ENCODE assay signal across 8 cellular contexts in the genomic region with DNA sequence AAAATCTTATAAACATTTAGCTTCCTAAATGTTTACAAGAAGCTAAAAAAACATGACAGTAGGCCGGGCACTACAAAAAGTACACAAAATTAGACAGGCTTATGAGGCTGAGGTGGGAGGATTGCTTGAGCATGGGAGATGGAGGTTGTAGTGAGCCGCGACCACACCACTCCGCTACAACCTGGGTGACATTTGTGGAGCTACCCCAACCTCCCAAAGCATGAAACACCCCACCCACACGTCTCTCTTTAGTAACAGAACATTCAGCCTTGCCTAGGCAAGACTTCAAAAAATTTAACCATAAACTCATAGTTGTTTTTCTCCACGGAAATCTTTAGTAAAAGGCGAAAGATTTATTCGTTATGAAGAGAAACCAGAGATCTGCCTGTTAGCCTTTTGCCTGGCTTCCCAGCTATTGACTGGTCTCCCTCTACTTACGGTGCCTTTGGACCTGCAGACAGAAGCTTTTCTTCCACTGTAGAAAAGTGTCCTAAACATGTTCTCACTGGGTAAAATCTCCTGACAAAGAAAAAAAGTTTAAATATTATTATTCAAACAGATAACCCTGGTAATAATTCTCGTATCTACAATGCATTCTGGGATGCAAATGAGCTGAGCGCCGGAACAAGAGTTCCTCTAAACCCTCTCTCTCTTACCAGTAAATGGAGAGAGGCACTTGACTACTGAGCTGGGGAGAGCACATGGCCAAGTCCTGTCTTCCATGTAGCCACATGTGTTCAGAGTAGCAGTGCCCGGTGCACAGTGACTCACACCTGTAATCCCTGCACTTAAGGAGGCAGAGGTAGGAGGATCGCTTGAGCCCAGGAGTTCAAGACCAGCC. TPM values are rescaled to one million over a fixed set of nuclear protein-coding genes. Genes with fewer than 3 reads are reported as not detected.
DNase-seq lines count a peak whose midpoint lies in the region; ATAC-seq and TF ChIP-seq lines count a peak whose summit lies in the region.

No MANE protein-coding gene starts in this region.

- H3K36me3 ChIP-seq in CD4-positive, alpha-beta memory T cell (ENCODE audit: insufficient read depth, low read length): no peaks in the 10 kb centered on the region
- H3K36me3 ChIP-seq in upper lobe of left lung: no peaks in the 10 kb centered on the region

- TF ChIP-seq POLR2A in upper lobe of left lung (IDR thresholded peaks at IDR 0.05): peak; percentile 50 to 96 (median 88)

- DNase-seq in CD4-positive, alpha-beta memory T cell: peak; percentile 77 to 85 (median 79)
- DNase-seq in NCI-H748 (lab: John Stamatoyannopoulos, UW; ENCODE audit: unreplicated experiment) (peak; percentile 95), epithelial cell of proximal tubule (ENCODE audit: low read depth) (peak; percentile 65), nephron progenitor cell (no peak), upper lobe of left lung (peak in 1 of 2 donors; percentile 91)
- peak; percentile 69 to 78 for DNase-seq in activated CD4-positive, alpha-beta T cell treated with anti-CD3 and anti-CD28 coated beads, Interleukin-2, amount 50 U/mL, for 4 hours

- H3K9me3 Mint-ChIP-seq in CD4-positive, alpha-beta memory T cell: no peaks in the 10 kb centered on the region
- no peaks in the 10 kb centered on the region for H3K9me3 Mint-ChIP-seq in nephron progenitor cell

- CTCF ChIA-PET in CD4-positive, alpha-beta memory T cell (lab: Charles Lee; ENCODE audit: partially characterized antibody): interaction anchor here (0.6 to 12.0 kb wide), 10 partner anchors 9 to 771 kb away, joined by 3 to 175 read pairs (median 5); partner anchors contain the start of genes BEST4, BTBD19 and RNU5D-1

- H3K27ac Mint-ChIP-seq in CD4-positive, alpha-beta memory T cell: peak overlapping the region; percentile 89 to 97 (median 94)
- peak overlapping the region; percentile 99 for H3K27ac Mint-ChIP-seq in nephron progenitor cell

- peaks cover 50 to 74% (median 62%) of the 10 kb centered on the region in 4 donors for H3K4me1 Mint-ChIP-seq in CD4-positive, alpha-beta memory T cell
- H3K4me1 Mint-ChIP-seq in nephron progenitor cell: peaks cover 37% of the 10 kb centered on the region

- peak; percentile 72 for ATAC-seq in GM19324 (IDR thresholded peaks at IDR 0.05; ENCODE audit: low FRiP score, unreplicated experiment)
- ATAC-seq in HG03342 (IDR thresholded peaks at IDR 0.05; ENCODE audit: unreplicated experiment): peak; percentile 69
- peak; percentile 87 to 93 for ATAC-seq in upper lobe of left lung (ENCODE audit: low FRiP score in 2 of 2)

- H3K36me3 Mint-ChIP-seq in CD4-positive, alpha-beta memory T cell: peaks cover 0 to 2% of the 10 kb centered on the region in 2 donors
- H3K36me3 Mint-ChIP-seq in nephron progenitor cell (ENCODE audit: low read depth): no peaks in the 10 kb centered on the region

- TF ChIP-seq EP300 in upper lobe of left lung (IDR thresholded peaks at IDR 0.05): peak in 1 of 4 donors; percentile 27

- peaks cover 58% of the 10 kb centered on the region for H3K4me1 ChIP-seq in CD4-positive, alpha-beta memory T cell (ENCODE audit: insufficient read depth, low read length)
- peaks cover 0 to 27% (median 4%) of the 10 kb centered on the region in 4 donors for H3K4me1 ChIP-seq in upper lobe of left lung

- TF ChIP-seq CTCF in epithelial cell of proximal tubule (conservative IDR thresholded peaks at IDR 0.05; ENCODE audit: low read depth, low read length) (no peak), nephron progenitor cell (IDR thresholded peaks at IDR 0.05) (no peak), upper lobe of left lung (IDR thresholded peaks at IDR 0.05) (no peak)

- H3K27me3 Mint-ChIP-seq in CD4-positive, alpha-beta memory T cell: no peaks in the 10 kb centered on the region
- H3K27me3 Mint-ChIP-seq in nephron progenitor cell (ENCODE audit: low read depth, poor library complexity): peaks cover 7% of the 10 kb centered on the region

- intact Hi-C loops in CD4-positive, alpha-beta memory T cell (cut with micrococcal nuclease): loop anchor here (1.0 kb wide), 1 partner anchor 10 kb away; the partner anchor contains the start of gene RNU5D-1

- H3K4me3 Mint-ChIP-seq in CD4-positive, alpha-beta memory T cell: peak overlapping the region; percentile 57 to 87 (median 80)
- no peak overlapping the region for H3K4me3 Mint-ChIP-seq in nephron progenitor cell

- peak overlapping the region; percentile 51 for H3K27ac ChIP-seq in CD4-positive, alpha-beta memory T cell (ENCODE audit: low read depth, low read length)
- peak overlapping the region; percentile 29 to 72 (median 68) for H3K27ac ChIP-seq in upper lobe of left lung

- no peaks in the 10 kb centered on the region for H3K9me3 ChIP-seq in CD4-positive, alpha-beta memory T cell (ENCODE audit: control insufficient read depth in 1 of 2, low read length in 2 of 2)
- no peaks in the 10 kb centered on the region for H3K9me3 ChIP-seq in upper lobe of left lung

- no peak overlapping the region for H3K4me3 ChIP-seq in CD4-positive, alpha-beta memory T cell (ENCODE audit: low read length in 2 of 2)
- H3K4me3 ChIP-seq in epithelial cell of proximal tubule (ENCODE audit: low read depth, low read length): no peak overlapping the region
- H3K4me3 ChIP-seq in upper lobe of left lung: no peak overlapping the region

- WGBS in upper lobe of left lung, 2 donors: 23 to 44% methylated on average over 14 of the region's 14 CpGs

- no peaks in the 10 kb centered on the region for H3K27me3 ChIP-seq in CD4-positive, alpha-beta memory T cell (ENCODE audit: insufficient read depth, low read length)
- H3K27me3 ChIP-seq in upper lobe of left lung: no peaks in the 10 kb centered on the region

- POLR2A ChIA-PET in CD4-positive, alpha-beta memory T cell (lab: Charles Lee; ENCODE audit: partially characterized antibody): interaction anchor here (0.5 to 8.6 kb wide), 41 partner anchors 9 to 965 kb away, joined by 3 to 182 read pairs (median 6); partner anchors contain the start of genes ARMH1, BTBD19, CCDC163 and DMAP1

RNA-seq across cellular contexts. Expression of gene RNU5D-1, which starts 9.2 kb away (rescaled TPM):
- not detected for total RNA-seq in CD4-positive, alpha-beta memory T cell
- not detected for polyA plus RNA-seq in CD4-positive, alpha-beta memory T cell
- total RNA-seq in epithelial cell of proximal tubule (not detected in 2 replicates), upper lobe of left lung (not detected)

RNA-seq across cellular contexts. Expression of gene KIF2C, which starts 17.9 kb away (rescaled TPM):
- 1 to 10 TPM; 1.4 to 1.5 TPM for total RNA-seq in CD4-positive, alpha-beta memory T cell
- polyA plus RNA-seq in CD4-positive, alpha-beta memory T cell: under 1 TPM in 1 of 2 donors, not detected in 1; 0.16 TPM
- total RNA-seq in epithelial cell of proximal tubule: 72.8 and 88.2 TPM in 2 replicates
- 1 to 10 TPM in 5 of 6 donors, not detected in 1; 1.5 to 2.7 (median 2.6) TPM for total RNA-seq in upper lobe of left lung

RNA-seq across cellular contexts. Expression of gene ARMH1, which starts 47.2 kb away (rescaled TPM):
- total RNA-seq in CD4-positive, alpha-beta memory T cell: 10 to 100 TPM; 64.0 to 74.5 TPM
- polyA plus RNA-seq in CD4-positive, alpha-beta memory T cell: 10 to 100 TPM; 26.0 to 30.4 TPM
- total RNA-seq in epithelial cell of proximal tubule (not detected in 2 replicates), upper lobe of left lung (10 to 100 TPM in 4 of 6 donors, 1 to 10 TPM in 2; 4.6 to 29.3 (median 13.0) TPM)

RNA-seq across cellular contexts. Expression of gene TMEM53, which starts 47.5 kb away (rescaled TPM):
- total RNA-seq in CD4-positive, alpha-beta memory T cell: 1 to 10 TPM; 1.7 to 2.2 TPM
- 1 to 10 TPM; 3.5 to 5.7 TPM for polyA plus RNA-seq in CD4-positive, alpha-beta memory T cell
- total RNA-seq in epithelial cell of proximal tubule (6.3 and 9.3 TPM in 2 replicates), upper lobe of left lung (10 to 100 TPM; 10.7 to 46.1 (median 19.7) TPM)

RNA-seq across cellular contexts. Expression of gene RPS8, which starts 53.6 kb away (rescaled TPM):
- total RNA-seq in CD4-positive, alpha-beta memory T cell: 1,000 to 10,000 TPM; 2,728 to 2,811 TPM
- polyA plus RNA-seq in CD4-positive, alpha-beta memory T cell: 1,000 to 10,000 TPM in 1 of 2 donors, 100 to 1,000 TPM in 1; 778 to 1,323 TPM
- 2,248 and 2,814 TPM in 2 replicates for total RNA-seq in epithelial cell of proximal tubule
- total RNA-seq in upper lobe of left lung: 1,000 to 10,000 TPM in 4 of 6 donors, 100 to 1,000 TPM in 2; 507 to 1,439 (median 1,183) TPM

Comparison
In these comparisons a context has a peak if more than half of its experiments do, and no peak if none do; other contexts are left out.
1. RNA of gene KIF2C, which starts 17.9 kb away (total RNA-seq): 72.8 to 88.2 TPM in epithelial cell of proximal tubule; 1.5 to 2.7 TPM in upper lobe of left lung and 1.4 to 1.5 TPM in CD4-positive, alpha-beta memory T cell; every median in the first group is over 10 times any median in the second.
2. Peak in every context shown above with its lines, with median percentiles within 50 percentile points of each other: ATAC-seq.